1 cellular context compared by ENCODE assay signal in genomic region chr3:16059081-16059537, GRCh38.
TF ChIP-seq lines count a peak whose summit lies in the region.

No MANE protein-coding gene starts in this region.

TF ChIP-seq in WTC11, 78 proteins besides CTCF, POLR2A, EP300 and RAD21 (continued from another document):
- TF ChIP-seq ZNF425 (CRISPR knock-in tag; conservative IDR thresholded peaks at IDR 0.05) (no peak), ZNF121 (CRISPR knock-in tag; IDR thresholded peaks at IDR 0.05) (no peak), ELF4 (CRISPR knock-in tag; IDR thresholded peaks at IDR 0.05; ENCODE audit: low read depth) (no peak), ZNF396 (CRISPR knock-in tag; IDR thresholded peaks at IDR 0.05; ENCODE audit: borderline replicate concordance) (no peak)
